Comparison of ENCODE assay signal across 9 cellular contexts in the genomic region with DNA sequence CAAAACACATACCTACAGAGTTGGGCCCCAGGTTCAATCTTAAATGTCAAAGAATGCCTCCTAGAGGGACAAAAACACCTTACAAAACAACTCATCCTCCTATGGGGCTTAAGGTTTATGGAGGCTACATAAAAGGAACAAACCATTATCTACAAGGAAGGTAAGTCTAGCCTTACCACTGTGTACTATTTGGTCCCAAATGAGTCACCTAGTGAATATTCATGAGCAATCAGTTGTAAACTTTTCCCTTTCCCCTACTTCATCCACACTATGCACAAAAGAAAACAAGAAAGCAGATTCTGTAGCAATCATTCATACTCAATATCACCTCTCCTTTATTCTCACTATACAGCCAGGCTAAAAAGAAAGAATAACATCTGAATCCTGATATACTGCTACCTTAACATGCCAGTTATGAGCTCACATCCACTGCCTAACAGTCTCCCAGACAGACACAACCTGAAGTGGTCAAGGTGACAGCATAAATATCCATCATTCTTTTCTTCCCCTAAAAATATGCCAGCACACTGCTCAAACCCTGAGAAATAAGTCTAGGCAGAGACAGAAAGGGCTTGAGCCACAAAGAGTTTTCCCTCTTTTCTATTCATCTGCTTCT. TPM values are rescaled to one million over a fixed set of nuclear protein-coding genes. Genes with fewer than 3 reads are reported as not detected.
DNase-seq lines count a peak whose midpoint lies in the region; ATAC-seq and TF ChIP-seq lines count a peak whose summit lies in the region.
"Had no signal": no experiment of that assay in that cellular context is flagged by ENCODE, and none has a peak within 500 bp of the region (broad histone marks: within the 10 kb centered on the region; RNA-seq: fewer than 3 reads in every experiment).

No MANE protein-coding gene starts in this region.

- ATAC-seq in GM19035 (IDR thresholded peaks at IDR 0.05; ENCODE audit: unreplicated experiment) (peak; percentile 63), HG03108 (IDR thresholded peaks at IDR 0.05; ENCODE audit: unreplicated experiment) (peak; percentile 43)

- DNase-seq in AG20443 (ENCODE audit: low spot score) (peak; percentile 14), mammary epithelial cell (peak; percentile 15), GM19240 (ENCODE audit: insufficient read length, low spot score) (no peak), retina (no peak), NOMO-1 (lab: John Stamatoyannopoulos, UW; ENCODE audit: unreplicated experiment in 2 of 2) (no peak), vagina (ENCODE audit: extremely low spot score in 2 of 2) (no peak)
- DNase-seq: NCI-H187 had no signal

- BruUV-seq in mammary epithelial cell (replicated peaks; lab: Mats Ljungman, UMichigan) = no TSS peak

- no peaks in the 10 kb centered on the region for H4K20me1 ChIP-seq in mammary epithelial cell (ENCODE audit: insufficient read depth, low read length)

- H3K9me3 ChIP-seq in mammary epithelial cell (replicated peaks; ENCODE audit: insufficient read depth, low read length) = no peaks in the 10 kb centered on the region
- no peaks in the 10 kb centered on the region for H3K9me3 ChIP-seq in vagina

- TF ChIP-seq CTCF in mammary epithelial cell (conservative IDR thresholded peaks at IDR 0.05 in 1 of 2, IDR thresholded peaks at IDR 0.05 in 1 of 2; ENCODE audit: extremely low read depth in 1 of 2, insufficient read depth in 1 of 2, low read depth in 1 of 2, low read length in 2 of 2) (no peak), vagina (IDR thresholded peaks at IDR 0.05) (no peak)

- H2AFZ ChIP-seq in mammary epithelial cell (ENCODE audit: low read depth, low read length) = no peak overlapping the region

- no peak for TF ChIP-seq POLR2A in vagina (IDR thresholded peaks at IDR 0.05)

- H3K27ac ChIP-seq in mammary epithelial cell (ENCODE audit: insufficient read depth, low read depth, low read length) (no peak overlapping the region), vagina (no peak overlapping the region)

- dilution Hi-C loops in mammary epithelial cell (cut with HindIII; ENCODE audit: low sequenced_read_pairs) = no loop called here

- H3K9ac ChIP-seq in mammary epithelial cell (ENCODE audit: insufficient read depth, low read length) = no peak overlapping the region

- H3K4me3 ChIP-seq in mammary epithelial cell (replicated peaks in 1 of 3; ENCODE audit: insufficient read depth in 1 of 3, low read depth in 2 of 3, low read length in 3 of 3) (no peak overlapping the region), vagina (no peak overlapping the region)

- H3K79me2 ChIP-seq in mammary epithelial cell (ENCODE audit: insufficient read depth, low read length) = peaks cover 57% of the 10 kb centered on the region

- H3K36me3 ChIP-seq in mammary epithelial cell (ENCODE audit: insufficient read depth, low read length) (peaks cover 3% of the 10 kb centered on the region), vagina (peaks cover 0 to 17% of the 10 kb centered on the region in 2 donors)

- H3K4me1 ChIP-seq in mammary epithelial cell (ENCODE audit: insufficient read depth, low read length) = peaks cover 10% of the 10 kb centered on the region
- peaks cover 14% of the 10 kb centered on the region for H3K4me1 ChIP-seq in vagina

- H3K27me3 ChIP-seq in mammary epithelial cell (ENCODE audit: insufficient read depth, low read length) (no peaks in the 10 kb centered on the region), vagina (no peaks in the 10 kb centered on the region)

- H3K4me2 ChIP-seq in mammary epithelial cell (ENCODE audit: insufficient read depth, low read depth, low read length) = no peak overlapping the region

- intact Hi-C loops in mammary epithelial cell (cut with micrococcal nuclease) (loop anchor here (1.0 kb wide), 1 partner anchor 792 kb away; no protein-coding TSS in a partner anchor), vagina (cut with DNase I) (no loop called here)

- CTCF ChIA-PET in mammary epithelial cell (lab: Charles Lee; ENCODE audit: low non-redundant PET) = no interaction called here

- in situ Hi-C loops in mammary epithelial cell (cut with MboI; ENCODE audit: low sequenced_read_pairs in 2 of 2) = loop anchor here in 1 of 2 donors (25.0 kb wide), 2 partner anchors 198 to 1023 kb away; no protein-coding TSS in a partner anchor

RNA-seq across cellular contexts. Expression of gene OXCT1, which starts 6.2 kb away (rescaled TPM):
- total RNA-seq in mammary epithelial cell = 10 to 100 TPM; 18.2 to 36.4 TPM
- 24.3 TPM for polyA plus RNA-seq in mammary epithelial cell
- 14.9 TPM for polyA minus RNA-seq in mammary epithelial cell
- total RNA-seq in vagina = 15.5 TPM

RNA-seq across cellular contexts. Expression of gene RIMOC1, which starts 40.2 kb away (rescaled TPM):
- total RNA-seq in mammary epithelial cell = 10 to 100 TPM; 16.7 to 31.5 TPM
- 11.2 TPM for polyA plus RNA-seq in mammary epithelial cell
- polyA minus RNA-seq in mammary epithelial cell = 16.4 TPM
- total RNA-seq in vagina = 10.3 TPM

Comparison
In these comparisons a context has a peak if more than half of its experiments do, and no peak if none do; other contexts are left out.
1. DNase-seq: peak in AG20443 (single experiment) and mammary epithelial cell (single experiment); none in GM19240 (single experiment), retina (single experiment), NOMO-1 (0 of 2) and vagina (0 of 2).